26 cellular contexts compared by ENCODE assay signal in the genomic region with DNA sequence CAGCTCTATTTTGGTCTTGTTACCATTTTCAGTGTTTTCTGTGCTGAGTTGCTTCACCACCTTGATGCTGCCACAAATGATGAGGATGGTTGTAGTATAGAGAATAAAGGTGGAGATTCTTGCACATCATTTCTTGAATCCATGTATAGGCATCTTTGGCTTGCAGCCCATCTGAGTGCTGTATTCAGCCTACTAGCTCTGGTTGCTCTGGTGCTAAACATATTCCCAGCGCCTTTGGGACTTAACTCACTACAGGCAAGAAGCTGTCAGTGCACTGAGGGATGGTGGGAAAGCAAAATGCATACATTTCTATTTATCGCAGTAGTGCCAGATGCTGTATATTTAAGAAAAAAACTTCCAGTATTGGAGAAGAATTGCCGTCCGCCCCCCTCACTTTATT.
"Had no signal": no experiment of that assay in that cellular context is flagged by ENCODE, and none has a peak within 500 bp of the region (broad histone marks: within the 10 kb centered on the region; RNA-seq: fewer than 3 reads in every experiment).

No MANE protein-coding gene starts in this region.

- H3K9me3 Mint-ChIP-seq: activated B cell treated with CpG ODN at 0.5 μM for 24 hours; activated CD4-positive, alpha-beta memory T cell treated with anti-CD3 and anti-CD28 coated beads for 36 hours; activated CD4-positive, alpha-beta T cell treated with anti-CD3 and anti-CD28 coated beads, Interleukin-2, amount 10 ng/mL, durations not matched to agents 7 days and 5 days; activated naive CD8-positive, alpha-beta T cell treated with anti-CD3 and anti-CD28 coated beads for 36 hours; activated T-cell treated with anti-CD3 and anti-CD28 coated beads, Interleukin-2, amount 50 U/mL, for 4 hours had no signal

- H3K27me3 Mint-ChIP-seq: activated B cell treated with CpG ODN at 0.5 μM for 24 hours; activated CD4-positive, alpha-beta memory T cell treated with anti-CD3 and anti-CD28 coated beads for 36 hours; activated CD4-positive, alpha-beta T cell treated with anti-CD3 and anti-CD28 coated beads, Interleukin-2, amount 10 ng/mL, durations not matched to agents 7 days and 5 days; activated naive CD8-positive, alpha-beta T cell treated with anti-CD3 and anti-CD28 coated beads for 36 hours; T-helper 17 cell had no signal

- H3K9me3 ChIP-seq: SJSA1 had no signal

- H3K27me3 ChIP-seq: SJSA1 had no signal

- H3K36me3 Mint-ChIP-seq: activated CD4-positive, alpha-beta memory T cell treated with anti-CD3 and anti-CD28 coated beads for 36 hours; activated naive CD8-positive, alpha-beta T cell treated with anti-CD3 and anti-CD28 coated beads for 36 hours had no signal

- H3K4me3 Mint-ChIP-seq: activated B cell treated with CpG ODN at 0.5 μM for 24 hours; activated CD4-positive, alpha-beta memory T cell treated with anti-CD3 and anti-CD28 coated beads for 36 hours; activated CD4-positive, alpha-beta T cell treated with anti-CD3 and anti-CD28 coated beads, Interleukin-2, amount 10 ng/mL, durations not matched to agents 7 days and 5 days; activated naive CD8-positive, alpha-beta T cell treated with anti-CD3 and anti-CD28 coated beads for 36 hours; activated T-cell treated with anti-CD3 and anti-CD28 coated beads, Interleukin-2, amount 50 U/mL, for 4 hours; T-helper 17 cell had no signal

- ATAC-seq: activated T-cell treated with anti-CD3 and anti-CD28 coated beads, Interleukin-2, amount 50 U/mL, for 4 hours; PC-3; SK-N-SH treated with all-trans-retinoic acid at 6 μM for 48 hours; T-helper 17 cell had no signal

- H3K4me3 ChIP-seq: SJSA1 had no signal

- H3K36me3 ChIP-seq: SJSA1 had no signal

- H3K27ac Mint-ChIP-seq: activated B cell treated with CpG ODN at 0.5 μM for 24 hours; activated CD4-positive, alpha-beta memory T cell treated with anti-CD3 and anti-CD28 coated beads for 36 hours; activated CD4-positive, alpha-beta T cell treated with anti-CD3 and anti-CD28 coated beads, Interleukin-2, amount 10 ng/mL, durations not matched to agents 7 days and 5 days; activated naive CD8-positive, alpha-beta T cell treated with anti-CD3 and anti-CD28 coated beads for 36 hours; T-helper 17 cell had no signal

- DNase-seq: activated B cell treated with CpG ODN at 0.5 μM for 24 hours; activated CD4-positive, alpha-beta memory T cell treated with anti-CD3 and anti-CD28 coated beads for 36 hours; activated CD4-positive, alpha-beta T cell treated with anti-CD3 and anti-CD28 coated beads for 1 hour; activated CD4-positive, alpha-beta T cell treated with anti-CD3 and anti-CD28 coated beads, Interleukin-2, amount 10 ng/mL, durations not matched to agents 7 days and 5 days; activated CD8-positive, alpha-beta memory T cell treated with anti-CD3 and anti-CD28 coated beads for 24 hours; activated effector memory CD4-positive, alpha-beta T cell treated with anti-CD3 and anti-CD28 coated beads, Interleukin-2, amount 50 U/mL, for 16 hours; activated naive CD4-positive, alpha-beta T cell treated with Interleukin-2 at 50 U/mL for 16 hours; activated naive CD8-positive, alpha-beta T cell treated with anti-CD3 and anti-CD28 coated beads for 36 hours; activated T-cell treated with anti-CD3 and anti-CD28 coated beads, Interleukin-2, amount 50 U/mL, for 4 hours; Kasumi-1; KBM-7; NCI-H1048; NCI-H146; NCI-H187 treated with DMSO at 0.1 percent for 48 hours; NCI-H2081 treated with DMSO at 0.1 percent for 48 hours; NCI-H2171 treated with DMSO at 0.1 percent for 48 hours; NCI-H226; NCI-H526; NCI-H774; NK-92 treated with Interleukin-12 subunit alpha and Interleukin-12 subunit beta, amount 100 ng/mL, for 24 hours; PC-3; SHP77; T-helper 17 cell; T-helper 9 cell had no signal

- H3K27ac ChIP-seq: SJSA1 had no signal
